Comparison of ENCODE assay signal across 9 cellular contexts in genomic region chr12:3962661-3963483, GRCh38.
DNase-seq lines count a peak whose midpoint lies in the region; ATAC-seq and TF ChIP-seq lines count a peak whose summit lies in the region.
"Had no signal": no experiment of that assay in that cellular context is flagged by ENCODE, and none has a peak within 500 bp of the region (broad histone marks: within the 10 kb centered on the region; RNA-seq: fewer than 3 reads in every experiment).

No MANE protein-coding gene starts in this region.

- DNase-seq in left cardiac atrium (peak; percentile 23), Right ventricle myocardium superior (no peak), mucosa of descending colon (peak in 2 of 3 donors; percentile 7 to 61), GOT3 (lab: John Stamatoyannopoulos, UW) (no peak), dedifferentiated amniotic fluid mesenchymal stem cell (ENCODE audit: extremely low spot score) (no peak), uterus (no peak)
- DNase-seq in activated T-helper 2 cell treated with anti-CD3 and anti-CD28 coated beads, Interferon-gamma antibody, Interleukin-2, Interleukin-4, amounts not matched to agents 10 μg/mL and 5 μg/mL and 100 μg/mL, durations not matched to agents 14 hours and 24 hours and 36 hours (ENCODE audit: low spot score) = peak; percentile 59
- DNase-seq: ACHN had no signal

- no peaks in the 10 kb centered on the region for H3K27me3 ChIP-seq in uterus

- H3K4me3 ChIP-seq in mucosa of descending colon (no peak overlapping the region), uterus (no peak overlapping the region)

- TF ChIP-seq CTCF in mucosa of descending colon (IDR thresholded peaks at IDR 0.05) (no peak), uterus (IDR thresholded peaks at IDR 0.05) (no peak)

- no peaks in the 10 kb centered on the region for H3K36me3 Mint-ChIP-seq in activated T-helper 2 cell treated with anti-CD3 and anti-CD28 coated beads, Interferon-gamma antibody, Interleukin-2, Interleukin-4, amounts not matched to agents 10 μg/mL and 5 μg/mL and 100 μg/mL, durations not matched to agents 14 hours and 24 hours and 36 hours (ENCODE audit: low read depth)

- H3K9me3 Mint-ChIP-seq in activated T-helper 2 cell treated with anti-CD3 and anti-CD28 coated beads, Interferon-gamma antibody, Interleukin-2, Interleukin-4, amounts not matched to agents 10 μg/mL and 5 μg/mL and 100 μg/mL, durations not matched to agents 14 hours and 24 hours and 36 hours = no peaks in the 10 kb centered on the region

- no peaks in the 10 kb centered on the region for H3K27me3 Mint-ChIP-seq in activated T-helper 2 cell treated with anti-CD3 and anti-CD28 coated beads, Interferon-gamma antibody, Interleukin-2, Interleukin-4, amounts not matched to agents 10 μg/mL and 5 μg/mL and 100 μg/mL, durations not matched to agents 14 hours and 24 hours and 36 hours (ENCODE audit: low read depth)

- TF ChIP-seq POLR2A in uterus (IDR thresholded peaks at IDR 0.05) = no peak

- H3K4me1 ChIP-seq in mucosa of descending colon (ENCODE audit: low read depth) = no peaks in the 10 kb centered on the region
- H3K4me1 ChIP-seq in uterus = no peaks in the 10 kb centered on the region

- peaks cover 29% of the 10 kb centered on the region for H3K4me1 Mint-ChIP-seq in activated T-helper 2 cell treated with anti-CD3 and anti-CD28 coated beads, Interferon-gamma antibody, Interleukin-2, Interleukin-4, amounts not matched to agents 10 μg/mL and 5 μg/mL and 100 μg/mL, durations not matched to agents 14 hours and 24 hours and 36 hours (ENCODE audit: low read depth)

- H3K27ac ChIP-seq in uterus = no peak overlapping the region

- peak overlapping the region; percentile 45 for H3K27ac Mint-ChIP-seq in activated T-helper 2 cell treated with anti-CD3 and anti-CD28 coated beads, Interferon-gamma antibody, Interleukin-2, Interleukin-4, amounts not matched to agents 10 μg/mL and 5 μg/mL and 100 μg/mL, durations not matched to agents 14 hours and 24 hours and 36 hours

- no peak overlapping the region for H3K4me3 Mint-ChIP-seq in activated T-helper 2 cell treated with anti-CD3 and anti-CD28 coated beads, Interferon-gamma antibody, Interleukin-2, Interleukin-4, amounts not matched to agents 10 μg/mL and 5 μg/mL and 100 μg/mL, durations not matched to agents 14 hours and 24 hours and 36 hours (ENCODE audit: low read depth)

- intact Hi-C loops in left cardiac atrium (cut with DNase I) (no loop called here), Right ventricle myocardium superior (cut with DNase I) (no loop called here), mucosa of descending colon (cut with DNase I, micrococcal nuclease) (no loop called here), uterus (cut with DNase I; ENCODE audit: low total_unique reads) (no loop called here)
- intact Hi-C loops in activated T-helper 2 cell treated with anti-CD3 and anti-CD28 coated beads, Interferon-gamma antibody, Interleukin-2, Interleukin-4, amounts not matched to agents 10 μg/mL and 5 μg/mL and 100 μg/mL, durations not matched to agents 14 hours and 24 hours and 36 hours (cut with micrococcal nuclease) = loop anchor here (1.0 to 5.0 kb wide), 3 partner anchors 10 to 78 kb away; no protein-coding TSS in a partner anchor

- H3K36me3 ChIP-seq in mucosa of descending colon (ENCODE audit: low read depth) = no peaks in the 10 kb centered on the region
- no peaks in the 10 kb centered on the region for H3K36me3 ChIP-seq in uterus

- ATAC-seq in left cardiac atrium (peak in 1 of 2 donors; percentile 59), Right ventricle myocardium superior (ENCODE audit: poor library complexity) (no peak), mucosa of descending colon (peak; percentile 79), GM21381 (IDR thresholded peaks at IDR 0.05; ENCODE audit: unreplicated experiment) (no peak)

- no peaks in the 10 kb centered on the region for H3K9me3 ChIP-seq in mucosa of descending colon
- no peaks in the 10 kb centered on the region for H3K9me3 ChIP-seq in uterus

Comparison
In these comparisons a context has a peak if more than half of its experiments do, and no peak if none do; other contexts are left out.
1. DNase-seq: peak in left cardiac atrium (single experiment), activated T-helper 2 cell treated with anti-CD3 and anti-CD28 coated beads, Interferon-gamma antibody, Interleukin-2, Interleukin-4, amounts not matched to agents 10 μg/mL and 5 μg/mL and 100 μg/mL, durations not matched to agents 14 hours and 24 hours and 36 hours (single experiment) and mucosa of descending colon (2 of 3); none in Right ventricle myocardium superior (single experiment), GOT3 (single experiment), dedifferentiated amniotic fluid mesenchymal stem cell (single experiment) and uterus (0 of 2).